In genomic region chr12:107818984-107819383, GRCh38 we compare ENCODE assay signal across 1 cellular context.
TF ChIP-seq lines count a peak whose summit lies in the region.

No MANE protein-coding gene starts in this region.

TF ChIP-seq in IMR-90, 13 proteins besides CTCF, POLR2A, EP300 and RAD21:
- TF ChIP-seq MXI1 (IDR thresholded peaks at IDR 0.05; ENCODE audit: borderline replicate concordance, low read depth, low read length) (no peak), NFE2L2 (IDR thresholded peaks at IDR 0.05; ENCODE audit: low read depth, low read length) (no peak), CHD1 (IDR thresholded peaks at IDR 0.05; ENCODE audit: low read depth, low read length) (no peak), RCOR1 (IDR thresholded peaks at IDR 0.05; ENCODE audit: insufficient replicate concordance, low read length) (no peak), BHLHE40 (IDR thresholded peaks at IDR 0.05; ENCODE audit: low read depth, low read length) (no peak), USF2 (IDR thresholded peaks at IDR 0.05; ENCODE audit: low read depth, low read length) (no peak), CEBPB (IDR thresholded peaks at IDR 0.05; ENCODE audit: low read depth, low read length) (no peak), MAFK (IDR thresholded peaks at IDR 0.05; ENCODE audit: low read depth, low read length) (no peak), FOS (IDR thresholded peaks at IDR 0.05; ENCODE audit: low read depth, low read length) (no peak), SMC3 (IDR thresholded peaks at IDR 0.05; ENCODE audit: low read depth, low read length) (no peak), RFX5 (IDR thresholded peaks at IDR 0.05; ENCODE audit: low read depth, low read length) (no peak), MAZ (IDR thresholded peaks at IDR 0.05; ENCODE audit: borderline replicate concordance, low read depth, low read length) (no peak), ELK1 (IDR thresholded peaks at IDR 0.05; ENCODE audit: borderline replicate concordance, low read depth, low read length) (no peak)
